28 cellular contexts compared by ENCODE assay signal in the genomic region with DNA sequence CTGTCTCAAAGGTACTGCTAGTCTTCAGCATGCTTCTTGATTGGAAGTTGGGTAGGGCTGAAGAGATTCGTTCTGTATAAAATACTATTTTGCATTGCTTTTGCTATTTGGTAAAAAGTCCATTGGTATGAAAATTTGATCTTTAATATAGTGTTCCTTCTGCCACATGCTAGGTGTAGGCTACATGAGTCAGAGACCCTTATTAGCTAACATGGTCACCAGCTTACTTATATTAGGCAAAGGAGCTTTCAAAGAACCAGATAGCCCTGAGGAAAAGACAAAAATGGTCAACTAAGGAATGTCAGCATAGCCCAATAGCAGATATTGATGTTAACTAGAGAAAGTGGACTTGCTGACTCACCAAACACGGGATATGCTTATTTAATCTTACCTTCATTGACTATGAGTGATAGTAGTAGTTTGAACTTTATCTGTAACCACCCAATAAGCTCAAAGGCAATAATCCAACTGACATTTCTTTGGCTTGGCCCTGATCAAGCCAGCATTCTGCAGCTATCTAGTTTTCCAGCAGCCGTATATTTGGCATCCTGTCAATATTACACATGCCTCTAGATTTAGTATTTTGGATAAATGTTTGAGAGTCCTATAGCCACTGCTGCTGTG.
"Had no signal": no experiment of that assay in that cellular context is flagged by ENCODE, and none has a peak within 500 bp of the region (broad histone marks: within the 10 kb centered on the region; RNA-seq: fewer than 3 reads in every experiment).

No MANE protein-coding gene starts in this region.

- H3K4me3 Mint-ChIP-seq: activated B cell treated with CpG ODN at 0.5 μM for 24 hours; activated CD4-positive, alpha-beta T cell treated with anti-CD3 and anti-CD28 coated beads for 36 hours; activated CD8-positive, alpha-beta memory T cell treated with anti-CD3 and anti-CD28 coated beads, Interleukin-2, amount 10 ng/mL, durations not matched to agents 7 days and 5 days; activated CD8-positive, alpha-beta T cell treated with anti-CD3 and anti-CD28 coated beads, Interleukin-2, amount 10 ng/mL, durations not matched to agents 7 days and 5 days; activated naive CD4-positive, alpha-beta T cell treated with anti-CD3 and anti-CD28 coated beads, Interleukin-2, amount 50 U/mL, for 24 hours; activated naive CD8-positive, alpha-beta T cell treated with anti-CD3 and anti-CD28 coated beads, Interleukin-2, amount 50 U/mL, for 24 hours; brain; natural killer cell treated with Interleukin-12 subunit alpha and Interleukin-12 subunit beta and Interleukin-15 and Interleukin-18, amount 100 ng/mL, for 72 hours; stimulated activated naive CD8-positive, alpha-beta T cell treated with anti-CD3 and anti-CD28 coated beads, Interleukin-15, Interleukin-2, amounts not matched to agents 100 ng/mL and 50 ng/mL, for 24 hours; T-helper 1 cell treated with Interleukin-12 subunit alpha and Interleukin-12 subunit beta and Interleukin-4 antibody, amounts not matched to agents 30 μg/mL and 1 μg/mL, for 36 hours had no signal

- H3K4me1 Mint-ChIP-seq: activated B cell treated with CpG ODN at 0.5 μM for 24 hours; activated CD4-positive, alpha-beta T cell treated with anti-CD3 and anti-CD28 coated beads for 36 hours; activated CD8-positive, alpha-beta memory T cell treated with anti-CD3 and anti-CD28 coated beads, Interleukin-2, amount 10 ng/mL, durations not matched to agents 7 days and 5 days; activated naive CD4-positive, alpha-beta T cell treated with anti-CD3 and anti-CD28 coated beads, Interleukin-2, amount 50 U/mL, for 24 hours; activated naive CD8-positive, alpha-beta T cell treated with anti-CD3 and anti-CD28 coated beads, Interleukin-2, amount 50 U/mL, for 24 hours; brain had no signal

- DNase-seq: activated B cell treated with CpG ODN at 0.5 μM for 24 hours; activated CD4-positive, alpha-beta T cell treated with anti-CD3 and anti-CD28 coated beads for 36 hours; activated CD8-positive, alpha-beta memory T cell treated with anti-CD3 and anti-CD28 coated beads, Interleukin-2, amount 10 ng/mL, durations not matched to agents 7 days and 5 days; activated CD8-positive, alpha-beta T cell treated with anti-CD3 and anti-CD28 coated beads, Interleukin-2, amount 10 ng/mL, durations not matched to agents 7 days and 5 days; activated naive CD8-positive, alpha-beta T cell treated with anti-CD3 and anti-CD28 coated beads, Interleukin-2, amount 50 U/mL, for 24 hours; activated T-cell treated with anti-CD3 and anti-CD28 coated beads, Interleukin-2, amount 50 U/mL, for 48 hours; anterior cingulate cortex; dorsolateral prefrontal cortex; effector memory CD4-positive, alpha-beta T cell; foreskin keratinocyte; heart right ventricle; left lung; mucosa of descending colon; right lobe of liver; stimulated activated CD4-positive, alpha-beta T cell treated with anti-CD3 and anti-CD28 coated beads, Interleukin-12 subunit alpha, Interleukin-12 subunit beta, amount 100 ng/mL, for 4 hours; stimulated activated CD4-positive, alpha-beta T cell treated with anti-CD3 and anti-CD28 coated beads, Interleukin-4, amount 100 ng/mL, for 1 hour; SW 1271; T-helper 9 cell; trophoblast cell had no signal

- H3K27ac Mint-ChIP-seq: activated B cell treated with CpG ODN at 0.5 μM for 24 hours; activated CD4-positive, alpha-beta T cell treated with anti-CD3 and anti-CD28 coated beads for 36 hours; activated CD8-positive, alpha-beta memory T cell treated with anti-CD3 and anti-CD28 coated beads, Interleukin-2, amount 10 ng/mL, durations not matched to agents 7 days and 5 days; activated CD8-positive, alpha-beta T cell treated with anti-CD3 and anti-CD28 coated beads, Interleukin-2, amount 10 ng/mL, durations not matched to agents 7 days and 5 days; activated naive CD4-positive, alpha-beta T cell treated with anti-CD3 and anti-CD28 coated beads, Interleukin-2, amount 50 U/mL, for 24 hours; activated naive CD8-positive, alpha-beta T cell treated with anti-CD3 and anti-CD28 coated beads, Interleukin-2, amount 50 U/mL, for 24 hours; activated T-helper 2 cell treated with anti-CD3 and anti-CD28 coated beads, Interferon-gamma antibody, Interleukin-2, Interleukin-4, amounts not matched to agents 10 μg/mL and 5 μg/mL and 100 μg/mL, durations not matched to agents 14 hours and 24 hours and 36 hours; brain; natural killer cell treated with Interleukin-12 subunit alpha and Interleukin-12 subunit beta and Interleukin-15 and Interleukin-18, amount 100 ng/mL, for 72 hours; stimulated activated naive CD8-positive, alpha-beta T cell treated with anti-CD3 and anti-CD28 coated beads, Interleukin-15, Interleukin-2, amounts not matched to agents 100 ng/mL and 50 ng/mL, for 24 hours; T-helper 1 cell treated with Interleukin-12 subunit alpha and Interleukin-12 subunit beta and Interleukin-4 antibody, amounts not matched to agents 30 μg/mL and 1 μg/mL, for 36 hours had no signal

- H3K9me3 Mint-ChIP-seq: activated B cell treated with CpG ODN at 0.5 μM for 24 hours; activated naive CD4-positive, alpha-beta T cell treated with anti-CD3 and anti-CD28 coated beads, Interleukin-2, amount 50 U/mL, for 24 hours; activated naive CD8-positive, alpha-beta T cell treated with anti-CD3 and anti-CD28 coated beads, Interleukin-2, amount 50 U/mL, for 24 hours; activated T-helper 2 cell treated with anti-CD3 and anti-CD28 coated beads, Interferon-gamma antibody, Interleukin-2, Interleukin-4, amounts not matched to agents 10 μg/mL and 5 μg/mL and 100 μg/mL, durations not matched to agents 14 hours and 24 hours and 36 hours; brain; natural killer cell treated with Interleukin-12 subunit alpha and Interleukin-12 subunit beta and Interleukin-15 and Interleukin-18, amount 100 ng/mL, for 72 hours; stimulated activated naive CD8-positive, alpha-beta T cell treated with anti-CD3 and anti-CD28 coated beads, Interleukin-15, Interleukin-2, amounts not matched to agents 100 ng/mL and 50 ng/mL, for 24 hours; T-helper 1 cell treated with Interleukin-12 subunit alpha and Interleukin-12 subunit beta and Interleukin-4 antibody, amounts not matched to agents 30 μg/mL and 1 μg/mL, for 36 hours had no signal

- H3K4me3 ChIP-seq: cardiac muscle cell, coronary artery, dorsolateral prefrontal cortex, heart right ventricle, left lung, mucosa of descending colon, right lobe of liver, thoracic aorta had no signal

- ATAC-seq: activated CD4-positive, alpha-beta T cell treated with anti-CD3 and anti-CD28 coated beads for 36 hours; activated CD8-positive, alpha-beta memory T cell treated with anti-CD3 and anti-CD28 coated beads, Interleukin-2, amount 10 ng/mL, durations not matched to agents 7 days and 5 days; activated CD8-positive, alpha-beta T cell treated with anti-CD3 and anti-CD28 coated beads, Interleukin-2, amount 10 ng/mL, durations not matched to agents 7 days and 5 days; activated naive CD8-positive, alpha-beta T cell treated with anti-CD3 and anti-CD28 coated beads, Interleukin-2, amount 50 U/mL, for 24 hours; foreskin keratinocyte; left lung; mucosa of descending colon; natural killer cell treated with Interleukin-12 subunit alpha and Interleukin-12 subunit beta and Interleukin-15 and Interleukin-18, amount 100 ng/mL, for 72 hours; right lobe of liver had no signal

- H3K27me3 Mint-ChIP-seq: activated B cell treated with CpG ODN at 0.5 μM for 24 hours; brain; stimulated activated naive CD8-positive, alpha-beta T cell treated with anti-CD3 and anti-CD28 coated beads, Interleukin-15, Interleukin-2, amounts not matched to agents 100 ng/mL and 50 ng/mL, for 24 hours had no signal

- H3K36me3 Mint-ChIP-seq: activated CD8-positive, alpha-beta memory T cell treated with anti-CD3 and anti-CD28 coated beads, Interleukin-2, amount 10 ng/mL, durations not matched to agents 7 days and 5 days; activated naive CD4-positive, alpha-beta T cell treated with anti-CD3 and anti-CD28 coated beads, Interleukin-2, amount 50 U/mL, for 24 hours; natural killer cell treated with Interleukin-12 subunit alpha and Interleukin-12 subunit beta and Interleukin-15 and Interleukin-18, amount 100 ng/mL, for 72 hours had no signal
